In the genomic region with DNA sequence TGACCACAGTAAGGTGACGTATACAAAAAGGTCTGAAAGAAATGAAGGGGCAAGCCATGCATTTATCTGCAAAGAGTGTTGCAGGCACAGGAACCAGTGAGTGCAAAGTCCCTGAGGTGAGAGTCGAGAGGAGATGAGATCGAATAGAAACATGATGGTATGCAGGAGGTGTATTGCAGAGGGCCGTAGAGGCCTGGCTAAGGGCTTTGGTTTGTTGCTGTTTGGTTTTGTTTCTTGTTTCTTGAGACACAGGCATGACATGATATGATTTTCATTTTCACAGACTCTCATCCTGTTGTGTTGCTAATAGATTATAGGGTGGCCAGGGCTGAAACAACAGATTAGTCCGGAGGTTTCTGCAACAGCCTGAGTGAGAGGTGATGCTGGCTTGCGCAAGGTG, we compare ENCODE assay signal across 1 cellular context.
TF ChIP-seq lines count a peak whose summit lies in the region.

No MANE protein-coding gene starts in this region.

TF ChIP-seq in GM12878, 131 proteins besides CTCF, POLR2A, EP300 and RAD21 (continued from another document):
- TF ChIP-seq, protein P1, sequence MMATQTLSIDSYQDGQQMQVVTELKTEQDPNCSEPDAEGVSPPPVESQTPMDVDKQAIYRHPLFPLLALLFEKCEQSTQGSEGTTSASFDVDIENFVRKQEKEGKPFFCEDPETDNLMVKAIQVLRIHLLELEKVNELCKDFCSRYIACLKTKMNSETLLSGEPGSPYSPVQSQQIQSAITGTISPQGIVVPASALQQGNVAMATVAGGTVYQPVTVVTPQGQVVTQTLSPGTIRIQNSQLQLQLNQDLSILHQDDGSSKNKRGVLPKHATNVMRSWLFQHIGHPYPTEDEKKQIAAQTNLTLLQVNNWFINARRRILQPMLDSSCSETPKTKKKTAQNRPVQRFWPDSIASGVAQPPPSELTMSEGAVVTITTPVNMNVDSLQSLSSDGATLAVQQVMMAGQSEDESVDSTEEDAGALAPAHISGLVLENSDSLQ (IDR thresholded peaks at IDR 0.05) = no peak
- no peak for TF ChIP-seq PAX8 (IDR thresholded peaks at IDR 0.05)
- TF ChIP-seq NBN (IDR thresholded peaks at IDR 0.05) = no peak
- no peak for TF ChIP-seq HDGF (IDR thresholded peaks at IDR 0.05)
- no peak for TF ChIP-seq ZSCAN29 (IDR thresholded peaks at IDR 0.05)
